ENCODE assay signal across 1 cellular context in genomic region chr16:4426021-4426684, GRCh38.
TF ChIP-seq lines count a peak whose summit lies in the region.

No MANE protein-coding gene starts in this region.

TF ChIP-seq in GM12878, 131 proteins besides CTCF, POLR2A, EP300 and RAD21:
- TF ChIP-seq HCFC1 (IDR thresholded peaks at IDR 0.05; ENCODE audit: low read length) (no peak), SUZ12 (IDR thresholded peaks at IDR 0.05; ENCODE audit: unreplicated experiment) (no peak), NFYA (IDR thresholded peaks at IDR 0.05; ENCODE audit: borderline replicate concordance, low read depth, low read length) (no peak), CBFB (IDR thresholded peaks at IDR 0.05; ENCODE audit: low read depth) (no peak), IRF5 (IDR thresholded peaks at IDR 0.05; ENCODE audit: borderline replicate concordance) (no peak), NR2F1 (conservative IDR thresholded peaks at IDR 0.05) (peak; percentile 12; the same call in 1 of the 2 replicates), ZBTB11 (CRISPR knock-in tag; IDR thresholded peaks at IDR 0.05) (no peak), MXI1 (IDR thresholded peaks at IDR 0.05; ENCODE audit: low read depth, low read length) (peak; percentile 48; the same call in 1 of the 2 replicates), JUNB (IDR thresholded peaks at IDR 0.05) (no peak), TBL1XR1 (IDR thresholded peaks at IDR 0.05; ENCODE audit: low read depth, low read length) (no peak), SMARCA5 (IDR thresholded peaks at IDR 0.05) (no peak), NFIC (IDR thresholded peaks at IDR 0.05; ENCODE audit: low read depth, low read length) (no peak), JUND (IDR thresholded peaks at IDR 0.05; ENCODE audit: low read depth, low read length) (no peak), YBX1 (IDR thresholded peaks at IDR 0.05) (no peak), SMC3 (IDR thresholded peaks at IDR 0.05; ENCODE audit: borderline replicate concordance, low read length) (no peak), TAF1 (IDR thresholded peaks at IDR 0.05; ENCODE audit: borderline replicate concordance, low read depth, low read length) (no peak), STAT1 (conservative IDR thresholded peaks at IDR 0.05) (no peak), MAX (IDR thresholded peaks at IDR 0.05; ENCODE audit: low read depth, low read length) (peak; percentile 24; the same call in 1 of the 2 replicates)
- TF ChIP-seq, protein P1, sequence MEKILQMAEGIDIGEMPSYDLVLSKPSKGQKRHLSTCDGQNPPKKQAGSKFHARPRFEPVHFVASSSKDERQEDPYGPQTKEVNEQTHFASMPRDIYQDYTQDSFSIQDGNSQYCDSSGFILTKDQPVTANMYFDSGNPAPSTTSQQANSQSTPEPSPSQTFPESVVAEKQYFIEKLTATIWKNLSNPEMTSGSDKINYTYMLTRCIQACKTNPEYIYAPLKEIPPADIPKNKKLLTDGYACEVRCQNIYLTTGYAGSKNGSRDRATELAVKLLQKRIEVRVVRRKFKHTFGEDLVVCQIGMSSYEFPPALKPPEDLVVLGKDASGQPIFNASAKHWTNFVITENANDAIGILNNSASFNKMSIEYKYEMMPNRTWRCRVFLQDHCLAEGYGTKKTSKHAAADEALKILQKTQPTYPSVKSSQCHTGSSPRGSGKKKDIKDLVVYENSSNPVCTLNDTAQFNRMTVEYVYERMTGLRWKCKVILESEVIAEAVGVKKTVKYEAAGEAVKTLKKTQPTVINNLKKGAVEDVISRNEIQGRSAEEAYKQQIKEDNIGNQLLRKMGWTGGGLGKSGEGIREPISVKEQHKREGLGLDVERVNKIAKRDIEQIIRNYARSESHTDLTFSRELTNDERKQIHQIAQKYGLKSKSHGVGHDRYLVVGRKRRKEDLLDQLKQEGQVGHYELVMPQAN (conservative IDR thresholded peaks at IDR 0.05): peak; percentile 96; the same call in 1 of the 2 replicates
- TF ChIP-seq, protein P2, sequence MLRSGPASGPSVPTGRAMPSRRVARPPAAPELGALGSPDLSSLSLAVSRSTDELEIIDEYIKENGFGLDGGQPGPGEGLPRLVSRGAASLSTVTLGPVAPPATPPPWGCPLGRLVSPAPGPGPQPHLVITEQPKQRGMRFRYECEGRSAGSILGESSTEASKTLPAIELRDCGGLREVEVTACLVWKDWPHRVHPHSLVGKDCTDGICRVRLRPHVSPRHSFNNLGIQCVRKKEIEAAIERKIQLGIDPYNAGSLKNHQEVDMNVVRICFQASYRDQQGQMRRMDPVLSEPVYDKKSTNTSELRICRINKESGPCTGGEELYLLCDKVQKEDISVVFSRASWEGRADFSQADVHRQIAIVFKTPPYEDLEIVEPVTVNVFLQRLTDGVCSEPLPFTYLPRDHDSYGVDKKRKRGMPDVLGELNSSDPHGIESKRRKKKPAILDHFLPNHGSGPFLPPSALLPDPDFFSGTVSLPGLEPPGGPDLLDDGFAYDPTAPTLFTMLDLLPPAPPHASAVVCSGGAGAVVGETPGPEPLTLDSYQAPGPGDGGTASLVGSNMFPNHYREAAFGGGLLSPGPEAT (IDR thresholded peaks at IDR 0.05; ENCODE audit: low read depth): peak; percentile 76
